In the genomic region with DNA sequence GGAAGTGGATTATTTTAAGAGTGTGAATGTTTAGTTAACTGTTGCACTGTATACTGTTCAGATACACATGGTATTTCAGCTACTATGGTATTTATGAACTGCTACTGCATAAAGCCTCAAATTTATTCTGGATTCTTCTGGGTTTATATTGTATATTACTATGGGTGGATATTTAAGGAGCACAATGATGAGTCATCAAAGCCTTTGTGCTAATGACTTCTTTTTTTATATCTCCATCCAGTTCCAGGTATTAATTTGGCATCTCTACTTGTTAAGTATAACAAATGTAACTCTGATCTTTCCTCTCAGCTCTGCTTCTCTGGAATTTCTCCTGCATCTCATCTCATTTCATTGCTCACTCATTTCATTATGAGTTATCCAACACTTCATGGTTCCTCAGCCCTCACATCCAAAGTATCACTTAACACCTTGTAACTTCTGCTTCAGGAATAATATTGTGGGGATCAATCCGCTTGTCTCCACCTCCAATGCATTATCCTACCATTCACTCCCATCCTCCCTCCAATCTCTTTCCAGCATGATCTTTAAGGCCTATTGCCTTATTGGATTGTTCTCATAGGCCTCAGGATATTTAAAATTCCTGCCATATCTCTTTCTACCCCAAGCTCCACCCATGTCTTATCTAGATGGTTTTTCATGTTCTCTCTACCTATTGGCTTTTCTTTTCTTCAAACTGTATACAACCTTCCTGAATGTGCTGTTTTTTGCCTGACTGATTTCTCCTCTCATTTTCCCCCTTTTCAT, we compare ENCODE assay signal across 2 cellular contexts.
TF ChIP-seq lines count a peak whose summit lies in the region.

No MANE protein-coding gene starts in this region.

TF ChIP-seq in IMR-90, 13 proteins besides CTCF, POLR2A, EP300 and RAD21:
- no peak for TF ChIP-seq CEBPB (IDR thresholded peaks at IDR 0.05; ENCODE audit: low read depth, low read length)
- TF ChIP-seq MXI1 (IDR thresholded peaks at IDR 0.05; ENCODE audit: borderline replicate concordance, low read depth, low read length) = no peak
- TF ChIP-seq CHD1 (IDR thresholded peaks at IDR 0.05; ENCODE audit: low read depth, low read length) = no peak
- no peak for TF ChIP-seq RFX5 (IDR thresholded peaks at IDR 0.05; ENCODE audit: low read depth, low read length)
- TF ChIP-seq MAFK (IDR thresholded peaks at IDR 0.05; ENCODE audit: low read depth, low read length) = 0 out of 2 replicates have a peak, but pooled peaks have one; percentile 5
- TF ChIP-seq BHLHE40 (IDR thresholded peaks at IDR 0.05; ENCODE audit: low read depth, low read length) = no peak
- TF ChIP-seq FOS (IDR thresholded peaks at IDR 0.05; ENCODE audit: low read depth, low read length) = peak; percentile 45; the same call in 1 of the 2 replicates

TF ChIP-seq in endothelial cell of umbilical vein, 7 proteins besides CTCF, POLR2A, EP300 and RAD21:
- TF ChIP-seq MYC (IDR thresholded peaks at IDR 0.05; ENCODE audit: low read depth, low read length) (no peak), FOS (IDR thresholded peaks at IDR 0.05; ENCODE audit: borderline replicate concordance, insufficient read depth, low read length) (peak; percentile 44), JUN (IDR thresholded peaks at IDR 0.05; ENCODE audit: borderline replicate concordance, insufficient read depth, insufficient read length, low read depth) (peak; percentile 39)
